ENCODE assay signal across 30 cellular contexts in genomic region chr17:9298135-9298534, GRCh38.
"Had no signal": no experiment of that assay in that cellular context is flagged by ENCODE, and none has a peak within 500 bp of the region (broad histone marks: within the 10 kb centered on the region; RNA-seq: fewer than 3 reads in every experiment).

No MANE protein-coding gene starts in this region.

- H3K27me3 ChIP-seq: esophagus squamous epithelium, left lung, pancreas, right atrium auricular region, spleen, tibial nerve, uterus had no signal

- H3K36me3 ChIP-seq: esophagus squamous epithelium, pancreas, right atrium auricular region, tibial nerve, uterus had no signal

- H3K4me3 ChIP-seq: esophagus squamous epithelium, left lung, lung, pancreas, right atrium auricular region, spleen, tibial nerve, uterus had no signal

- DNase-seq: activated CD4-positive, alpha-beta T cell treated with anti-CD3 and anti-CD28 coated beads for 48 hours; activated CD4-positive, alpha-beta T cell treated with anti-CD3 and anti-CD28 coated beads, Interleukin-2, amount 50 U/mL, for 48 hours; activated CD8-positive, alpha-beta memory T cell treated with anti-CD3 and anti-CD28 coated beads, Interleukin-2, amount 50 U/mL, for 48 hours; activated T-cell treated with anti-CD3 and anti-CD28 coated beads, Interleukin-2, amount 50 U/mL, for 4 hours; anterior cingulate cortex; dermis blood vessel endothelial cell; effector CD4-positive, alpha-beta T cell; esophagus squamous epithelium; foreskin melanocyte; hippocampal formation; immature natural killer cell; left lung; naive B cell; nucleus accumbens; pancreas; SK-N-SH; spleen; stimulated activated naive CD4-positive, alpha-beta T cell treated with Interleukin-2 at 50 U/mL for 16 hours; SW 1271; T-helper 9 cell; uterus had no signal

- H3K27ac ChIP-seq: epithelial cell of prostate, esophagus squamous epithelium, left lung, pancreas, right atrium auricular region, spleen, tibial nerve, uterus, VCaP had no signal

- H3K4me1 Mint-ChIP-seq: central memory CD8-positive, alpha-beta T cell had no signal

- H3K27me3 Mint-ChIP-seq: activated naive CD8-positive, alpha-beta T cell; central memory CD8-positive, alpha-beta T cell; naive B cell had no signal

- H3K4me3 Mint-ChIP-seq: activated naive CD8-positive, alpha-beta T cell; activated T-cell treated with anti-CD3 and anti-CD28 coated beads, Interleukin-2, amount 50 U/mL, for 4 hours; central memory CD8-positive, alpha-beta T cell; immature natural killer cell; T-helper 1 cell treated with Interleukin-12 subunit alpha and Interleukin-12 subunit beta and Interleukin-4 antibody, amounts not matched to agents 30 μg/mL and 1 μg/mL, for 36 hours had no signal

- H3K4me2 ChIP-seq: SK-N-SH had no signal

- ATAC-seq: activated T-cell treated with anti-CD3 and anti-CD28 coated beads, Interleukin-2, amount 50 U/mL, for 4 hours; left lung had no signal

- H3K9me3 ChIP-seq: esophagus squamous epithelium, left lung, pancreas, right atrium auricular region, SK-N-SH, spleen, tibial nerve, uterus had no signal

- H3K27ac Mint-ChIP-seq: activated naive CD8-positive, alpha-beta T cell; activated T-helper 2 cell treated with anti-CD3 and anti-CD28 coated beads, Interferon-gamma antibody, Interleukin-2, Interleukin-4, amounts not matched to agents 10 μg/mL and 5 μg/mL and 100 μg/mL, durations not matched to agents 14 hours and 24 hours and 36 hours; immature natural killer cell; T-helper 1 cell treated with Interleukin-12 subunit alpha and Interleukin-12 subunit beta and Interleukin-4 antibody, amounts not matched to agents 30 μg/mL and 1 μg/mL, for 36 hours had no signal

- H3K9ac ChIP-seq: SK-N-SH had no signal

- H3K4me1 ChIP-seq: left lung, pancreas, right atrium auricular region had no signal

- H3K9me3 Mint-ChIP-seq: activated T-cell treated with anti-CD3 and anti-CD28 coated beads, Interleukin-2, amount 50 U/mL, for 4 hours; activated T-helper 2 cell treated with anti-CD3 and anti-CD28 coated beads, Interferon-gamma antibody, Interleukin-2, Interleukin-4, amounts not matched to agents 10 μg/mL and 5 μg/mL and 100 μg/mL, durations not matched to agents 14 hours and 24 hours and 36 hours; central memory CD8-positive, alpha-beta T cell; immature natural killer cell; naive B cell; T-helper 1 cell treated with Interleukin-12 subunit alpha and Interleukin-12 subunit beta and Interleukin-4 antibody, amounts not matched to agents 30 μg/mL and 1 μg/mL, for 36 hours had no signal
